Comparison of ENCODE assay signal across 19 cellular contexts in genomic region chr7:574661-575395, GRCh38. TPM values are rescaled to one million over a fixed set of nuclear protein-coding genes. Genes with fewer than 3 reads are reported as not detected.
DNase-seq lines count a peak whose midpoint lies in the region; ATAC-seq and TF ChIP-seq lines count a peak whose summit lies in the region.
"Had no signal": no experiment of that assay in that cellular context is flagged by ENCODE, and none has a peak within 500 bp of the region (broad histone marks: within the 10 kb centered on the region; RNA-seq: fewer than 3 reads in every experiment).

No MANE protein-coding gene starts in this region.

- no peak overlapping the region for H2AFZ ChIP-seq in neural progenitor cell (replicated peaks)

- intact Hi-C loops in naive thymus-derived CD4-positive, alpha-beta T cell (cut with micrococcal nuclease), result no loop called here

- peak; percentile 75 for DNase-seq in NCI-H1694 treated with DMSO at 0.1 percent for 48 hours (lab: John Stamatoyannopoulos, UW)
- DNase-seq in endothelial cell (ENCODE audit: low spot score), result no peak
- DNase-seq in neural progenitor cell (ENCODE audit: low spot score), result no peak
- DNase-seq in Kasumi-1 (lab: John Stamatoyannopoulos, UW), result no peak
- no peak for DNase-seq in stimulated activated naive CD4-positive, alpha-beta T cell (lab: John Stamatoyannopoulos, UW)
- no peak for DNase-seq in naive thymus-derived CD4-positive, alpha-beta T cell
- DNase-seq: activated CD4-positive, alpha-beta T cell treated with anti-CD3 and anti-CD28 coated beads, Interleukin-2, amount 50 U/mL, for 1 hour; activated CD8-positive, alpha-beta memory T cell treated with anti-CD3 and anti-CD28 coated beads, Interleukin-2, amount 10 ng/mL, durations not matched to agents 7 days and 5 days; activated naive CD4-positive, alpha-beta T cell treated with anti-CD3 and anti-CD28 coated beads, Interleukin-2, amount 10 ng/mL, durations not matched to agents 7 days and 5 days; EL; NCI-H1436 treated with DMSO at 0.1 percent for 48 hours; occipital lobe; stimulated activated CD4-positive, alpha-beta T cell treated with anti-CD3 and anti-CD28 coated beads, Interleukin-4, amount 100 ng/mL, for 1 hour; T-helper 2 cell had no signal

- H3K27me3 Mint-ChIP-seq in endothelial cell (ENCODE audit: unreplicated experiment) (peaks cover 4% of the 10 kb centered on the region), neural progenitor cell (ENCODE audit: insufficient read depth, low read depth) (peaks cover 15% of the 10 kb centered on the region)
- no peaks in the 10 kb centered on the region for H3K27me3 Mint-ChIP-seq in naive thymus-derived CD4-positive, alpha-beta T cell
- H3K27me3 Mint-ChIP-seq: activated CD8-positive, alpha-beta memory T cell treated with anti-CD3 and anti-CD28 coated beads, Interleukin-2, amount 10 ng/mL, durations not matched to agents 7 days and 5 days; activated naive CD4-positive, alpha-beta T cell treated with anti-CD3 and anti-CD28 coated beads, Interleukin-2, amount 10 ng/mL, durations not matched to agents 7 days and 5 days; stimulated activated memory B cell treated with anti-CD40 and anti-IgM and Interleukin-4, amounts not matched to agents 10 μg/mL and 1 μg/mL and 100 μg/mL, for 72 hours had no signal

- H3F3A ChIP-seq in neural progenitor cell (ENCODE audit: low read depth), result peaks cover 3% of the 10 kb centered on the region

- CTCF ChIA-PET in naive thymus-derived CD4-positive, alpha-beta T cell (lab: Charles Lee), result no interaction called here

- peak overlapping the region; percentile 11; the same call in 1 of the 2 replicates for H3K27ac ChIP-seq in C4-2B
- no peak overlapping the region for H3K27ac ChIP-seq in neural progenitor cell
- no peak overlapping the region for H3K27ac ChIP-seq in naive thymus-derived CD4-positive, alpha-beta T cell (ENCODE audit: low read depth, low read length)
- H3K27ac ChIP-seq: SK-N-MC had no signal

- no peak overlapping the region for H3K4me3 ChIP-seq in neural progenitor cell
- H3K4me3 ChIP-seq in naive thymus-derived CD4-positive, alpha-beta T cell (ENCODE audit: low read length), result no peak overlapping the region
- H3K4me3 ChIP-seq: SK-N-MC had no signal

- no peaks in the 10 kb centered on the region for H3K9me3 Mint-ChIP-seq in endothelial cell (ENCODE audit: unreplicated experiment)
- H3K9me3 Mint-ChIP-seq in neural progenitor cell, result no peaks in the 10 kb centered on the region
- no peaks in the 10 kb centered on the region for H3K9me3 Mint-ChIP-seq in naive thymus-derived CD4-positive, alpha-beta T cell
- H3K9me3 Mint-ChIP-seq: activated naive CD4-positive, alpha-beta T cell treated with anti-CD3 and anti-CD28 coated beads, Interleukin-2, amount 10 ng/mL, durations not matched to agents 7 days and 5 days; stimulated activated memory B cell treated with anti-CD40 and anti-IgM and Interleukin-4, amounts not matched to agents 10 μg/mL and 1 μg/mL and 100 μg/mL, for 72 hours had no signal

- H3K36me3 Mint-ChIP-seq in endothelial cell (ENCODE audit: low read depth, unreplicated experiment) (peaks cover 9% of the 10 kb centered on the region), neural progenitor cell (peaks cover 5% of the 10 kb centered on the region)
- peaks cover 0 to 33% (median 12%) of the 10 kb centered on the region in 5 donors for H3K36me3 Mint-ChIP-seq in naive thymus-derived CD4-positive, alpha-beta T cell
- H3K36me3 Mint-ChIP-seq: CD14-positive monocyte had no signal

- H3K27ac Mint-ChIP-seq in endothelial cell (ENCODE audit: unreplicated experiment), result peak overlapping the region; percentile 36
- H3K27ac Mint-ChIP-seq in neural progenitor cell, result peak overlapping the region; percentile 27
- H3K27ac Mint-ChIP-seq in naive thymus-derived CD4-positive, alpha-beta T cell, result peak overlapping the region in 1 of 9 donors; percentile 40
- H3K27ac Mint-ChIP-seq: activated CD8-positive, alpha-beta memory T cell treated with anti-CD3 and anti-CD28 coated beads, Interleukin-2, amount 10 ng/mL, durations not matched to agents 7 days and 5 days; activated naive CD4-positive, alpha-beta T cell treated with anti-CD3 and anti-CD28 coated beads, Interleukin-2, amount 10 ng/mL, durations not matched to agents 7 days and 5 days; stimulated activated memory B cell treated with anti-CD40 and anti-IgM and Interleukin-4, amounts not matched to agents 10 μg/mL and 1 μg/mL and 100 μg/mL, for 72 hours had no signal

- H3K36me3 ChIP-seq in neural progenitor cell, result no peaks in the 10 kb centered on the region
- peaks cover 0 to 26% (median 0%) of the 10 kb centered on the region in 3 experiments for H3K36me3 ChIP-seq in naive thymus-derived CD4-positive, alpha-beta T cell (ENCODE audit: control insufficient read depth in 2 of 3, insufficient read depth in 3 of 3, low read length in 3 of 3)

- H3K4me3 Mint-ChIP-seq in endothelial cell (ENCODE audit: unreplicated experiment) (no peak overlapping the region), neural progenitor cell (no peak overlapping the region)
- H3K4me3 Mint-ChIP-seq in naive thymus-derived CD4-positive, alpha-beta T cell, result no peak overlapping the region
- H3K4me3 Mint-ChIP-seq: activated CD8-positive, alpha-beta memory T cell treated with anti-CD3 and anti-CD28 coated beads, Interleukin-2, amount 10 ng/mL, durations not matched to agents 7 days and 5 days; activated naive CD4-positive, alpha-beta T cell treated with anti-CD3 and anti-CD28 coated beads, Interleukin-2, amount 10 ng/mL, durations not matched to agents 7 days and 5 days; CD14-positive monocyte; stimulated activated memory B cell treated with anti-CD40 and anti-IgM and Interleukin-4, amounts not matched to agents 10 μg/mL and 1 μg/mL and 100 μg/mL, for 72 hours had no signal

- no peaks in the 10 kb centered on the region for H3K27me3 ChIP-seq in neural progenitor cell
- H3K27me3 ChIP-seq in naive thymus-derived CD4-positive, alpha-beta T cell (ENCODE audit: control insufficient read depth in 2 of 2, insufficient read depth in 2 of 2, low read length in 2 of 2), result no peaks in the 10 kb centered on the region

- ATAC-seq in naive thymus-derived CD4-positive, alpha-beta T cell, result no peak
- no peak for ATAC-seq in HG03565 (IDR thresholded peaks at IDR 0.05; ENCODE audit: unreplicated experiment)
- ATAC-seq: activated CD8-positive, alpha-beta memory T cell treated with anti-CD3 and anti-CD28 coated beads, Interleukin-2, amount 10 ng/mL, durations not matched to agents 7 days and 5 days; stimulated activated memory B cell treated with anti-CD40 and anti-IgM and Interleukin-4, amounts not matched to agents 10 μg/mL and 1 μg/mL and 100 μg/mL, for 72 hours had no signal

- no peak overlapping the region for H3K4me2 ChIP-seq in neural progenitor cell

- no peaks in the 10 kb centered on the region for H3K9me3 ChIP-seq in neural progenitor cell (ENCODE audit: low read depth)
- H3K9me3 ChIP-seq in naive thymus-derived CD4-positive, alpha-beta T cell (ENCODE audit: control insufficient read depth in 2 of 3, low read length in 3 of 3), result no peaks in the 10 kb centered on the region

- H3K4me1 Mint-ChIP-seq in endothelial cell (ENCODE audit: unreplicated experiment) (no peaks in the 10 kb centered on the region), neural progenitor cell (peaks cover 51% of the 10 kb centered on the region)
- H3K4me1 Mint-ChIP-seq in naive thymus-derived CD4-positive, alpha-beta T cell, result peaks cover 0 to 2% (median 0%) of the 10 kb centered on the region in 7 donors
- H3K4me1 Mint-ChIP-seq: activated CD8-positive, alpha-beta memory T cell treated with anti-CD3 and anti-CD28 coated beads, Interleukin-2, amount 10 ng/mL, durations not matched to agents 7 days and 5 days; activated naive CD4-positive, alpha-beta T cell treated with anti-CD3 and anti-CD28 coated beads, Interleukin-2, amount 10 ng/mL, durations not matched to agents 7 days and 5 days; CD14-positive monocyte; stimulated activated memory B cell treated with anti-CD40 and anti-IgM and Interleukin-4, amounts not matched to agents 10 μg/mL and 1 μg/mL and 100 μg/mL, for 72 hours had no signal

- TF ChIP-seq CTCF in C4-2B (conservative IDR thresholded peaks at IDR 0.05) (no peak), endothelial cell (IDR thresholded peaks at IDR 0.05; ENCODE audit: unreplicated experiment) (no peak), neural progenitor cell (IDR thresholded peaks at IDR 0.05) (no peak)

- H4K20me1 ChIP-seq in neural progenitor cell (ENCODE audit: low read depth), result no peaks in the 10 kb centered on the region

- POLR2A ChIA-PET in naive thymus-derived CD4-positive, alpha-beta T cell (lab: Charles Lee), result no interaction called here

- H3K79me2 ChIP-seq in neural progenitor cell (ENCODE audit: low read depth), result no peaks in the 10 kb centered on the region

- peaks cover 15% of the 10 kb centered on the region for H3K4me1 ChIP-seq in neural progenitor cell
- no peaks in the 10 kb centered on the region for H3K4me1 ChIP-seq in naive thymus-derived CD4-positive, alpha-beta T cell (ENCODE audit: control insufficient read depth in 2 of 2, insufficient read depth in 2 of 2, low read length in 2 of 2)

- no peak overlapping the region for H3K9ac ChIP-seq in neural progenitor cell

RNA-seq across cellular contexts. Expression of gene PDGFA, which starts 55.2 kb away (rescaled TPM):
- 0.85 TPM for total RNA-seq in endothelial cell (ENCODE audit: unreplicated experiment)
- 9.8 and 13.7 TPM in 2 replicates for total RNA-seq in neural progenitor cell (ENCODE audit: low replicate concordance)
- 1 to 10 TPM in 2 of 5 experiments, under 1 TPM in 2, not detected in 1; 0.16 to 2.6 (median 1.1) TPM for total RNA-seq in naive thymus-derived CD4-positive, alpha-beta T cell
- polyA plus RNA-seq in naive thymus-derived CD4-positive, alpha-beta T cell, result not detected
